ENCODE assay signal across 28 cellular contexts in genomic region chr15:56077071-56077470, GRCh38.
"Had no signal": no experiment of that assay in that cellular context is flagged by ENCODE, and none has a peak within 500 bp of the region (broad histone marks: within the 10 kb centered on the region; RNA-seq: fewer than 3 reads in every experiment).

No MANE protein-coding gene starts in this region.

- H3K4me3 Mint-ChIP-seq: memory B cell; natural killer cell treated with Interleukin-12 subunit alpha and Interleukin-12 subunit beta and Interleukin-15 and Interleukin-18, amount 100 ng/mL, for 72 hours; stimulated activated effector memory CD8-positive, alpha-beta T cell treated with anti-CD3 and anti-CD28 coated beads, Interleukin-12 subunit alpha, Interleukin-12 subunit beta, amount 100 ng/mL, for 72 hours; type B pancreatic cell had no signal

- H3K27ac Mint-ChIP-seq: memory B cell; naive B cell; natural killer cell treated with Interleukin-12 subunit alpha and Interleukin-12 subunit beta and Interleukin-15 and Interleukin-18, amount 100 ng/mL, for 72 hours; stimulated activated effector memory CD8-positive, alpha-beta T cell treated with anti-CD3 and anti-CD28 coated beads, Interleukin-12 subunit alpha, Interleukin-12 subunit beta, amount 100 ng/mL, for 72 hours; type B pancreatic cell had no signal

- H3K4me1 Mint-ChIP-seq: naive B cell; stimulated activated effector memory CD8-positive, alpha-beta T cell treated with anti-CD3 and anti-CD28 coated beads, Interleukin-12 subunit alpha, Interleukin-12 subunit beta, amount 100 ng/mL, for 72 hours had no signal

- H3K9me3 Mint-ChIP-seq: natural killer cell treated with Interleukin-12 subunit alpha and Interleukin-12 subunit beta and Interleukin-15 and Interleukin-18, amount 100 ng/mL, for 72 hours; stimulated activated effector memory CD8-positive, alpha-beta T cell treated with anti-CD3 and anti-CD28 coated beads, Interleukin-12 subunit alpha, Interleukin-12 subunit beta, amount 100 ng/mL, for 72 hours; type B pancreatic cell had no signal

- H2AFZ ChIP-seq: hepatocyte had no signal

- H3K4me2 ChIP-seq: hepatocyte had no signal

- H3K9me3 ChIP-seq: esophagus muscularis mucosa, gastroesophageal sphincter, heart left ventricle, ovary, psoas muscle, testis, tibial artery had no signal

- ATAC-seq: foreskin keratinocyte; gastroesophageal sphincter; heart left ventricle; left lobe of liver; natural killer cell treated with Interleukin-12 subunit alpha and Interleukin-12 subunit beta and Interleukin-15 and Interleukin-18, amount 100 ng/mL, for 72 hours; psoas muscle; right cardiac atrium; stimulated activated effector memory CD8-positive, alpha-beta T cell treated with anti-CD3 and anti-CD28 coated beads, Interleukin-12 subunit alpha, Interleukin-12 subunit beta, amount 100 ng/mL, for 72 hours had no signal

- H3K36me3 Mint-ChIP-seq: memory B cell; naive B cell; natural killer cell treated with Interleukin-12 subunit alpha and Interleukin-12 subunit beta and Interleukin-15 and Interleukin-18, amount 100 ng/mL, for 72 hours; stimulated activated effector memory CD8-positive, alpha-beta T cell treated with anti-CD3 and anti-CD28 coated beads, Interleukin-12 subunit alpha, Interleukin-12 subunit beta, amount 100 ng/mL, for 72 hours; type B pancreatic cell had no signal

- H3K79me2 ChIP-seq: hepatocyte had no signal

- FAIRE-seq: endothelial cell of umbilical vein, kidney had no signal

- H3K27me3 Mint-ChIP-seq: naive B cell, type B pancreatic cell had no signal

- H3K4me3 ChIP-seq: coronary artery, esophagus muscularis mucosa, gastroesophageal sphincter, heart left ventricle, hepatocyte, lung, ovary, psoas muscle, sigmoid colon, testis, tibial artery had no signal

- DNase-seq: dermis blood vessel endothelial cell; effector memory CD4-positive, alpha-beta T cell; foreskin keratinocyte; heart left ventricle; kidney; naive B cell; occipital lobe; ovary; posterior cingulate gyrus; psoas muscle; right cardiac atrium; sigmoid colon; stimulated activated CD4-positive, alpha-beta T cell treated with anti-CD3 and anti-CD28 coated beads, Interleukin-2, amount 100 ng/mL, for 24 hours; stimulated activated CD4-positive, alpha-beta T cell treated with anti-CD3 and anti-CD28 coated beads, Interleukin-4, amount 100 ng/mL, for 24 hours; stimulated activated naive CD4-positive, alpha-beta T cell treated with Interleukin-2 at 50 U/mL for 16 hours; testis; tibial artery had no signal

- H3K36me3 ChIP-seq: esophagus muscularis mucosa, gastroesophageal sphincter, heart left ventricle, ovary, sigmoid colon, tibial artery had no signal

- H3K4me1 ChIP-seq: esophagus muscularis mucosa, gastroesophageal sphincter, heart left ventricle, psoas muscle, sigmoid colon, testis, tibial artery had no signal

- H3K27ac ChIP-seq: coronary artery, esophagus muscularis mucosa, foreskin keratinocyte, gastroesophageal sphincter, heart left ventricle, hepatocyte, ovary, psoas muscle, sigmoid colon, testis, tibial artery had no signal

- H3K27me3 ChIP-seq: esophagus muscularis mucosa, foreskin keratinocyte, gastroesophageal sphincter, heart left ventricle, hepatocyte, ovary, sigmoid colon, testis, tibial artery had no signal
